Comparison of ENCODE assay signal across 1 cellular context in genomic region chrX:46627044-46627443, GRCh38.
TF ChIP-seq lines count a peak whose summit lies in the region.

No MANE protein-coding gene starts in this region.

TF ChIP-seq in GM12878, 131 proteins besides CTCF, POLR2A, EP300 and RAD21 (continued from another document):
- no peak for TF ChIP-seq CUX1 (IDR thresholded peaks at IDR 0.05; ENCODE audit: insufficient replicate concordance, low read depth, low read length)
- TF ChIP-seq ATF2 (IDR thresholded peaks at IDR 0.05; ENCODE audit: low read length): no peak
